In the genomic region with DNA sequence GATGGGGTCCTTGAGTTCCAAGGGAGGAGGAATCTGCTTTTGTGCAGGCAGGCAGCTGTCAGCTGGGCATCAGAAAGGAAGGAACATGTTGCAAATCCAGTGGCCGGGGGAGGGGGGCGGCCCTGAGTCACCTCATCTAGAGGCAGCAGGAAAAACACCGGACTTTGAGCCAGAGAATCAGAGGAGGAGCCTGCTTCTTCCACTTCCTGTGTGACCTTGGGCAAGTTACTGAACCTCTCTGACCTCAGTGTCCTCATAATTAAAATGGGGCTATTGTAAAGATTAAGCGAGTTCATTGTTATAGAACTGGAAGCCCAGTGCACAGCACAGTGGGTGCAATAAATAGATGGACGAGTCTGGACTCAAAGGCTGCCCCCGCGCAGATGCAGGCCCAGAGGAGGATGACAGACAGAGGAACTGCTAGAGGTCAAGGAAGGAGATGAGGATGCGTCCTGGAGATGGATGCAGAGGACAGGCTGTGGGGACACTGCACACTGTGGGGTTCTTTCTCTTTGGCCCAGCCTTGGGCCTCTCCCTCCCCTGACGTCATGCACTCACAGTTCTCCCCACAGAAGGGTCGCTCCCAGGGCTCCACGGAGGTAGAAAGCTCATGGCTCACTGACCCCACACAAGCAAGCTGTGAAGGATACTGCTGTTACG, we compare ENCODE assay signal across 17 cellular contexts.
DNase-seq lines count a peak whose midpoint lies in the region; ATAC-seq and TF ChIP-seq lines count a peak whose summit lies in the region.
"Had no signal": no experiment of that assay in that cellular context is flagged by ENCODE, and none has a peak within 500 bp of the region (broad histone marks: within the 10 kb centered on the region; RNA-seq: fewer than 3 reads in every experiment).

No MANE protein-coding gene starts in this region.

- H3K36me3 ChIP-seq in BLaER1 treated with 17β-estradiol and CSF1 and Interleukin-3, amounts not matched to agents 10 nM and 100 nM: no peaks in the 10 kb centered on the region
- H3K36me3 ChIP-seq in suprapubic skin: no peaks in the 10 kb centered on the region
- H3K36me3 ChIP-seq: ascending aorta, esophagus squamous epithelium, heart right ventricle, left ventricle myocardium inferior had no signal

- H3K4me3 ChIP-seq in BLaER1 treated with 17β-estradiol and CSF1 and Interleukin-3, amounts not matched to agents 10 nM and 100 nM: no peak overlapping the region
- H3K4me3 ChIP-seq in suprapubic skin: no peak overlapping the region
- H3K4me3 ChIP-seq: ascending aorta, esophagus squamous epithelium, heart right ventricle, left ventricle myocardium inferior had no signal

- ATAC-seq in left colon: peak; percentile 50
- no peak for ATAC-seq in GM21447 (IDR thresholded peaks at IDR 0.05; ENCODE audit: unreplicated experiment)
- no peak for ATAC-seq in esophagus mucosa
- ATAC-seq: heart right ventricle had no signal

- H4K20me1 ChIP-seq in BLaER1 treated with 17β-estradiol and CSF1 and Interleukin-3, amounts not matched to agents 10 nM and 100 nM: no peaks in the 10 kb centered on the region

- peaks cover 24 to 47% (median 37%) of the 10 kb centered on the region in 10 experiments; a peak in 19 of 20 replicates for H3K4me1 ChIP-seq in BLaER1 treated with 17β-estradiol and CSF1 and Interleukin-3, amounts not matched to agents 10 nM and 100 nM
- peaks cover 4% of the 10 kb centered on the region for H3K4me1 ChIP-seq in suprapubic skin
- H3K4me1 ChIP-seq: ascending aorta, esophagus squamous epithelium had no signal

- no peak overlapping the region for H3K9ac ChIP-seq in BLaER1 treated with 17β-estradiol and CSF1 and Interleukin-3, amounts not matched to agents 10 nM and 100 nM

- WGBS in suprapubic skin: 64% methylated on average over 9 of the region's 12 CpGs

- no peak for TF ChIP-seq EP300 in suprapubic skin (IDR thresholded peaks at IDR 0.05)

- no peak for TF ChIP-seq CTCF in suprapubic skin (IDR thresholded peaks at IDR 0.05)

- peak overlapping the region in 8 of 11 experiments; percentile 29 to 75 (median 42); a peak in 12 of 22 replicates for H3K4me2 ChIP-seq in BLaER1 treated with 17β-estradiol and CSF1 and Interleukin-3, amounts not matched to agents 10 nM and 100 nM

- no peaks in the 10 kb centered on the region for H3K27me3 ChIP-seq in BLaER1 treated with 17β-estradiol and CSF1 and Interleukin-3, amounts not matched to agents 10 nM and 100 nM
- H3K27me3 ChIP-seq in suprapubic skin: peaks cover 17% of the 10 kb centered on the region
- H3K27me3 ChIP-seq: ascending aorta had no signal

- DNase-seq in HT-29 (ENCODE audit: low spot score) (peak; percentile 38), astrocyte of the hippocampus (ENCODE audit: low read depth, low spot score) (peak; percentile 36), left colon (peak in 1 of 2 donors; percentile 23), suprapubic skin (ENCODE audit: low spot score in 2 of 2) (no peak)
- no peak for DNase-seq in effector CD8-positive, alpha-beta T cell (lab: John Stamatoyannopoulos, UW)
- DNase-seq: activated CD4-positive, CD25-positive, alpha-beta regulatory T cell; activated gamma-delta T cell treated with Interleukin-2 at 50 U/mL for 16 hours; cortex of kidney; esophagus squamous epithelium; heart right ventricle; left ventricle myocardium inferior; NCI-H446 treated with DMSO at 0.1 percent for 48 hours had no signal

- intact Hi-C loops in left colon (cut with DNase I, micrococcal nuclease): no loop called here

- H3K9me3 ChIP-seq in BLaER1 treated with 17β-estradiol and CSF1 and Interleukin-3, amounts not matched to agents 10 nM and 100 nM (replicated peaks in 1 of 11): peaks cover 0 to 17% (median 13%) of the 10 kb centered on the region in 11 experiments; a peak in 16 of 22 replicates
- H3K9me3 ChIP-seq in suprapubic skin: no peaks in the 10 kb centered on the region
- H3K9me3 ChIP-seq: ascending aorta, esophagus squamous epithelium, heart right ventricle, left ventricle myocardium inferior had no signal

- no peak overlapping the region for H3K27ac ChIP-seq in BLaER1 treated with 17β-estradiol and CSF1 and Interleukin-3, amounts not matched to agents 10 nM and 100 nM
- no peak overlapping the region for H3K27ac ChIP-seq in suprapubic skin
- H3K27ac ChIP-seq: ascending aorta, esophagus squamous epithelium, heart right ventricle, HL-60, left ventricle myocardium inferior had no signal

- TF ChIP-seq POLR2A in suprapubic skin (IDR thresholded peaks at IDR 0.05): no peak

Comparison
In these comparisons a context has a peak if more than half of its experiments do, and no peak if none do; other contexts are left out.
1. DNase-seq: peak in HT-29 (single experiment) and astrocyte of the hippocampus (single experiment); none in suprapubic skin (0 of 2) and effector CD8-positive, alpha-beta T cell (single experiment).